9 cellular contexts compared by ENCODE assay signal in genomic region chr17:63445571-63446217, GRCh38. TPM values are rescaled to one million over a fixed set of nuclear protein-coding genes. Genes with fewer than 3 reads are reported as not detected.
A peak's percentile ranks its signal among the peaks of the same experiment; 100 is the strongest.
DNase-seq lines count a peak whose midpoint lies in the region; ATAC-seq and TF ChIP-seq lines count a peak whose summit lies in the region.
"Had no signal": no experiment of that assay in that cellular context is flagged by ENCODE, and none has a peak within 500 bp of the region (broad histone marks: within the 10 kb centered on the region; RNA-seq: fewer than 3 reads in every experiment).

No MANE protein-coding gene starts in this region.

- peaks cover 50 to 87% (median 55%) of the 10 kb centered on the region in 4 donors for H3K4me1 ChIP-seq in upper lobe of left lung

- peak overlapping the region; percentile 88 to 97 (median 96) for H3K27ac ChIP-seq in upper lobe of left lung

- H3K4me3 ChIP-seq in epithelial cell of proximal tubule (ENCODE audit: low read depth, low read length) = peak overlapping the region; percentile 79
- peak overlapping the region; percentile 52 to 88 (median 76) for H3K4me3 ChIP-seq in upper lobe of left lung

- H3K27me3 Mint-ChIP-seq in nephron (ENCODE audit: low read depth) = peaks cover 19% of the 10 kb centered on the region

- ATAC-seq in HG02763 (IDR thresholded peaks at IDR 0.05; ENCODE audit: unreplicated experiment) = peak; percentile 50
- ATAC-seq in upper lobe of left lung (ENCODE audit: low FRiP score in 2 of 2) = peak; percentile 75 to 82

- no peak for TF ChIP-seq EP300 in upper lobe of left lung (IDR thresholded peaks at IDR 0.05)

- peak overlapping the region; percentile 57 to 77 (median 64) for H3K27ac Mint-ChIP-seq in nephron

- TF ChIP-seq POLR2A in upper lobe of left lung (IDR thresholded peaks at IDR 0.05) = peak in 1 of 4 donors; percentile 33

- H3K9me3 ChIP-seq in upper lobe of left lung = no peaks in the 10 kb centered on the region

- no peaks in the 10 kb centered on the region for H3K9me3 Mint-ChIP-seq in nephron

- peak; percentile 88 for DNase-seq in NCI-H2227 (lab: John Stamatoyannopoulos, UW; ENCODE audit: unreplicated experiment)
- DNase-seq in NCI-H2227 treated with DMSO at 0.1 percent for 48 hours (lab: John Stamatoyannopoulos, UW) = no peak
- peak; percentile 82 for DNase-seq in NCI-H2196 treated with DMSO at 0.1 percent for 48 hours (lab: John Stamatoyannopoulos, UW; ENCODE audit: unreplicated experiment)
- DNase-seq in activated CD8-positive, alpha-beta memory T cell treated with anti-CD3 and anti-CD28 coated beads for 48 hours (ENCODE audit: low read depth in 2 of 3, low spot score in 2 of 3) = peak in 2 of 3 experiments; percentile 18 to 29
- no peak for DNase-seq in epithelial cell of proximal tubule (ENCODE audit: low read depth)
- DNase-seq in upper lobe of left lung = peak; percentile 65 to 87
- DNase-seq: DND-41 had no signal

- no peaks in the 10 kb centered on the region for H3K36me3 Mint-ChIP-seq in nephron (ENCODE audit: low read depth)

- H3K36me3 ChIP-seq in upper lobe of left lung = no peaks in the 10 kb centered on the region

- TF ChIP-seq CTCF in epithelial cell of proximal tubule (conservative IDR thresholded peaks at IDR 0.05; ENCODE audit: low read depth, low read length) (peak; percentile 46), nephron (IDR thresholded peaks at IDR 0.05; ENCODE audit: unreplicated experiment in 3 of 3) (peak; percentile 65 to 71 (median 70)), upper lobe of left lung (IDR thresholded peaks at IDR 0.05) (peak; percentile 47 to 88 (median 66))

- peak overlapping the region; percentile 80 to 82 (median 82) for H3K4me3 Mint-ChIP-seq in nephron

- WGBS in upper lobe of left lung, 2 donors = 0 to 2% methylated on average over 11 to 28 of the region's 53 CpGs

- peaks cover 27% of the 10 kb centered on the region for H3K4me1 Mint-ChIP-seq in nephron

- H3K27me3 ChIP-seq in upper lobe of left lung = no peaks in the 10 kb centered on the region

RNA-seq across cellular contexts. Expression of gene CYB561, which starts 0.4 kb away (rescaled TPM):
- total RNA-seq in epithelial cell of proximal tubule = 16.0 and 18.0 TPM in 2 replicates
- 100 to 1,000 TPM in 1 of 6 donors, 10 to 100 TPM in 5; 53.7 to 124 (median 64.4) TPM for total RNA-seq in upper lobe of left lung

RNA-seq across cellular contexts. Expression of gene ACE, which starts 31.2 kb away (rescaled TPM):
- total RNA-seq in epithelial cell of proximal tubule = 0.07 and 1.3 TPM in 2 replicates
- total RNA-seq in upper lobe of left lung = 10 to 100 TPM; 21.1 to 90.6 (median 65.1) TPM

Comparison
In these comparisons a context has a peak if more than half of its experiments do, and no peak if none do; other contexts are left out.
1. DNase-seq: peak in NCI-H2227 (single experiment), NCI-H2196 treated with DMSO at 0.1 percent for 48 hours (single experiment), activated CD8-positive, alpha-beta memory T cell treated with anti-CD3 and anti-CD28 coated beads for 48 hours (2 of 3) and upper lobe of left lung (2 of 2); none in NCI-H2227 treated with DMSO at 0.1 percent for 48 hours (single experiment) and epithelial cell of proximal tubule (single experiment).
2. Peak in every context shown above with its lines, with median percentiles within 50 percentile points of each other: CTCF ChIP-seq.